ENCODE assay signal across 3 cellular contexts in the genomic region with DNA sequence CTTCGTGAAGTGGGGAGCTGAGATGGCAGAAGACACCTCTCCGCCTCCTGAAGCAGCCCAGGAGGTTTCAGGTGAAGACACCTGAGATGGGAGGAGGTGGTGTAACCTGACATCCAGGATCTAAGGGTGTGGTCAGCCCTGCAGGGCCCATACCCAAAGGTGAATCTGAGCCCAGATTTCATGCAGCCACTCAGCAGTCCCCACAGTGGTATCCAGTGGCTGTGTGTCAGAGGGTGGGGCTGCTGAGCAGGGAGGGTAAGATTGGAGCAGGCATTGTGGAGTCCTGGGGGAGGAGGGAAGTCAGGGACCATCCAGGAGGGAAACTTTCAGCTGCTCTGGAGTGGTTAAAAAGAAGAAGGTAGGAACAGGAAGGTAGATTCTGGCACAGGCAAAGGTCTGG.
TF ChIP-seq lines count a peak whose summit lies in the region.

No MANE protein-coding gene starts in this region.

TF ChIP-seq in liver, 16 proteins besides CTCF, POLR2A, EP300 and RAD21:
- TF ChIP-seq HNF4A (conservative IDR thresholded peaks at IDR 0.05) (no peak), FOXA2 (IDR thresholded peaks at IDR 0.05) (no peak), NR2F2 (IDR thresholded peaks at IDR 0.05) (no peak), EGR1 (IDR thresholded peaks at IDR 0.05; ENCODE audit: low read depth in 2 of 2) (no peak), FOXA1 (IDR thresholded peaks at IDR 0.05) (no peak), GABPA (IDR thresholded peaks at IDR 0.05 in 1 of 2, conservative IDR thresholded peaks at IDR 0.05 in 1 of 2) (no peak)
- TF ChIP-seq, protein P1, sequence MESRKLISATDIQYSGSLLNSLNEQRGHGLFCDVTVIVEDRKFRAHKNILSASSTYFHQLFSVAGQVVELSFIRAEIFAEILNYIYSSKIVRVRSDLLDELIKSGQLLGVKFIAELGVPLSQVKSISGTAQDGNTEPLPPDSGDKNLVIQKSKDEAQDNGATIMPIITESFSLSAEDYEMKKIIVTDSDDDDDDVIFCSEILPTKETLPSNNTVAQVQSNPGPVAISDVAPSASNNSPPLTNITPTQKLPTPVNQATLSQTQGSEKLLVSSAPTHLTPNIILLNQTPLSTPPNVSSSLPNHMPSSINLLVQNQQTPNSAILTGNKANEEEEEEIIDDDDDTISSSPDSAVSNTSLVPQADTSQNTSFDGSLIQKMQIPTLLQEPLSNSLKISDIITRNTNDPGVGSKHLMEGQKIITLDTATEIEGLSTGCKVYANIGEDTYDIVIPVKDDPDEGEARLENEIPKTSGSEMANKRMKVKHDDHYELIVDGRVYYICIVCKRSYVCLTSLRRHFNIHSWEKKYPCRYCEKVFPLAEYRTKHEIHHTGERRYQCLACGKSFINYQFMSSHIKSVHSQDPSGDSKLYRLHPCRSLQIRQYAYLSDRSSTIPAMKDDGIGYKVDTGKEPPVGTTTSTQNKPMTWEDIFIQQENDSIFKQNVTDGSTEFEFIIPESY (IDR thresholded peaks at IDR 0.05) = no peak
- TF ChIP-seq, protein P2, sequence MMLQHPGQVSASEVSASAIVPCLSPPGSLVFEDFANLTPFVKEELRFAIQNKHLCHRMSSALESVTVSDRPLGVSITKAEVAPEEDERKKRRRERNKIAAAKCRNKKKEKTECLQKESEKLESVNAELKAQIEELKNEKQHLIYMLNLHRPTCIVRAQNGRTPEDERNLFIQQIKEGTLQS (IDR thresholded peaks at IDR 0.05) = no peak
- TF ChIP-seq, protein P3, sequence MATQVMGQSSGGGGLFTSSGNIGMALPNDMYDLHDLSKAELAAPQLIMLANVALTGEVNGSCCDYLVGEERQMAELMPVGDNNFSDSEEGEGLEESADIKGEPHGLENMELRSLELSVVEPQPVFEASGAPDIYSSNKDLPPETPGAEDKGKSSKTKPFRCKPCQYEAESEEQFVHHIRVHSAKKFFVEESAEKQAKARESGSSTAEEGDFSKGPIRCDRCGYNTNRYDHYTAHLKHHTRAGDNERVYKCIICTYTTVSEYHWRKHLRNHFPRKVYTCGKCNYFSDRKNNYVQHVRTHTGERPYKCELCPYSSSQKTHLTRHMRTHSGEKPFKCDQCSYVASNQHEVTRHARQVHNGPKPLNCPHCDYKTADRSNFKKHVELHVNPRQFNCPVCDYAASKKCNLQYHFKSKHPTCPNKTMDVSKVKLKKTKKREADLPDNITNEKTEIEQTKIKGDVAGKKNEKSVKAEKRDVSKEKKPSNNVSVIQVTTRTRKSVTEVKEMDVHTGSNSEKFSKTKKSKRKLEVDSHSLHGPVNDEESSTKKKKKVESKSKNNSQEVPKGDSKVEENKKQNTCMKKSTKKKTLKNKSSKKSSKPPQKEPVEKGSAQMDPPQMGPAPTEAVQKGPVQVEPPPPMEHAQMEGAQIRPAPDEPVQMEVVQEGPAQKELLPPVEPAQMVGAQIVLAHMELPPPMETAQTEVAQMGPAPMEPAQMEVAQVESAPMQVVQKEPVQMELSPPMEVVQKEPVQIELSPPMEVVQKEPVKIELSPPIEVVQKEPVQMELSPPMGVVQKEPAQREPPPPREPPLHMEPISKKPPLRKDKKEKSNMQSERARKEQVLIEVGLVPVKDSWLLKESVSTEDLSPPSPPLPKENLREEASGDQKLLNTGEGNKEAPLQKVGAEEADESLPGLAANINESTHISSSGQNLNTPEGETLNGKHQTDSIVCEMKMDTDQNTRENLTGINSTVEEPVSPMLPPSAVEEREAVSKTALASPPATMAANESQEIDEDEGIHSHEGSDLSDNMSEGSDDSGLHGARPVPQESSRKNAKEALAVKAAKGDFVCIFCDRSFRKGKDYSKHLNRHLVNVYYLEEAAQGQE (IDR thresholded peaks at IDR 0.05) = no peak
- TF ChIP-seq, protein P4, sequence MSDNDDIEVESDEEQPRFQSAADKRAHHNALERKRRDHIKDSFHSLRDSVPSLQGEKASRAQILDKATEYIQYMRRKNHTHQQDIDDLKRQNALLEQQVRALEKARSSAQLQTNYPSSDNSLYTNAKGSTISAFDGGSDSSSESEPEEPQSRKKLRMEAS (IDR thresholded peaks at IDR 0.05) = no peak
TF ChIP-seq in liver: peak in this region for 0.

TF ChIP-seq in HepG2, 621 proteins besides CTCF, POLR2A, EP300 and RAD21:
- TF ChIP-seq ZFP1 (CRISPR knock-in tag; IDR thresholded peaks at IDR 0.05) (no peak), ZFP62 (CRISPR knock-in tag; IDR thresholded peaks at IDR 0.05) (no peak), TAF15 (IDR thresholded peaks at IDR 0.05; ENCODE audit: low read depth, low read length, poor library complexity, severe bottlenecking) (no peak), ZNF883 (CRISPR knock-in tag; IDR thresholded peaks at IDR 0.05; ENCODE audit: not compliant biosample characterization) (no peak), ZNF335 (CRISPR knock-in tag; IDR thresholded peaks at IDR 0.05) (no peak), SOX6 (IDR thresholded peaks at IDR 0.05) (no peak), SOX6 (CRISPR knock-in tag; IDR thresholded peaks at IDR 0.05) (no peak), ZNF841 (CRISPR knock-in tag; IDR thresholded peaks at IDR 0.05; ENCODE audit: borderline replicate concordance) (no peak), MTF1 (CRISPR knock-in tag; IDR thresholded peaks at IDR 0.05) (no peak), ZNF562 (CRISPR knock-in tag; IDR thresholded peaks at IDR 0.05; ENCODE audit: borderline replicate concordance) (no peak), ZNF143 (CRISPR knock-in tag; IDR thresholded peaks at IDR 0.05) (no peak)
- TF ChIP-seq, protein P5, sequence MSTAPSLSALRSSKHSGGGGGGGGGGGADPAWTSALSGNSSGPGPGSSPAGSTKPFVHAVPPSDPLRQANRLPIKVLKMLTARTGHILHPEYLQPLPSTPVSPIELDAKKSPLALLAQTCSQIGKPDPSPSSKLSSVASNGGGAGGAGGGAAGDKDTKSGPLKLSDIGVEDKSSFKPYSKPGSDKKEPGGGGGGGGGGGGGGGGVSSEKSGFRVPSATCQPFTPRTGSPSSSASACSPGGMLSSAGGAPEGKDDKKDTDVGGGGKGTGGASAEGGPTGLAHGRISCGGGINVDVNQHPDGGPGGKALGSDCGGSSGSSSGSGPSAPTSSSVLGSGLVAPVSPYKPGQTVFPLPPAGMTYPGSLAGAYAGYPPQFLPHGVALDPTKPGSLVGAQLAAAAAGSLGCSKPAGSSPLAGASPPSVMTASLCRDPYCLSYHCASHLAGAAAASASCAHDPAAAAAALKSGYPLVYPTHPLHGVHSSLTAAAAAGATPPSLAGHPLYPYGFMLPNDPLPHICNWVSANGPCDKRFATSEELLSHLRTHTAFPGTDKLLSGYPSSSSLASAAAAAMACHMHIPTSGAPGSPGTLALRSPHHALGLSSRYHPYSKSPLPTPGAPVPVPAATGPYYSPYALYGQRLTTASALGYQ (CRISPR knock-in tag; IDR thresholded peaks at IDR 0.05) = no peak
- TF ChIP-seq, protein P6, sequence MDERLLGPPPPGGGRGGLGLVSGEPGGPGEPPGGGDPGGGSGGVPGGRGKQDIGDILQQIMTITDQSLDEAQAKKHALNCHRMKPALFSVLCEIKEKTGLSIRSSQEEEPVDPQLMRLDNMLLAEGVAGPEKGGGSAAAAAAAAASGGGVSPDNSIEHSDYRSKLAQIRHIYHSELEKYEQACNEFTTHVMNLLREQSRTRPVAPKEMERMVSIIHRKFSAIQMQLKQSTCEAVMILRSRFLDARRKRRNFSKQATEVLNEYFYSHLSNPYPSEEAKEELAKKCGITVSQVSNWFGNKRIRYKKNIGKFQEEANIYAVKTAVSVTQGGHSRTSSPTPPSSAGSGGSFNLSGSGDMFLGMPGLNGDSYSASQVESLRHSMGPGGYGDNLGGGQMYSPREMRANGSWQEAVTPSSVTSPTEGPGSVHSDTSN (CRISPR knock-in tag; IDR thresholded peaks at IDR 0.05) = no peak

TF ChIP-seq in WTC11, 78 proteins besides CTCF, POLR2A, EP300 and RAD21:
- no peak for TF ChIP-seq ZBTB21 (CRISPR knock-in tag; IDR thresholded peaks at IDR 0.05; ENCODE audit: borderline replicate concordance)
- TF ChIP-seq, protein P7, sequence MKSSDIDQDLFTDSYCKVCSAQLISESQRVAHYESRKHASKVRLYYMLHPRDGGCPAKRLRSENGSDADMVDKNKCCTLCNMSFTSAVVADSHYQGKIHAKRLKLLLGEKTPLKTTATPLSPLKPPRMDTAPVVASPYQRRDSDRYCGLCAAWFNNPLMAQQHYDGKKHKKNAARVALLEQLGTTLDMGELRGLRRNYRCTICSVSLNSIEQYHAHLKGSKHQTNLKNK (CRISPR knock-in tag; IDR thresholded peaks at IDR 0.05) = no peak
- no peak for TF ChIP-seq GABPB1 (CRISPR knock-in tag; IDR thresholded peaks at IDR 0.05)
- TF ChIP-seq, protein P8, sequence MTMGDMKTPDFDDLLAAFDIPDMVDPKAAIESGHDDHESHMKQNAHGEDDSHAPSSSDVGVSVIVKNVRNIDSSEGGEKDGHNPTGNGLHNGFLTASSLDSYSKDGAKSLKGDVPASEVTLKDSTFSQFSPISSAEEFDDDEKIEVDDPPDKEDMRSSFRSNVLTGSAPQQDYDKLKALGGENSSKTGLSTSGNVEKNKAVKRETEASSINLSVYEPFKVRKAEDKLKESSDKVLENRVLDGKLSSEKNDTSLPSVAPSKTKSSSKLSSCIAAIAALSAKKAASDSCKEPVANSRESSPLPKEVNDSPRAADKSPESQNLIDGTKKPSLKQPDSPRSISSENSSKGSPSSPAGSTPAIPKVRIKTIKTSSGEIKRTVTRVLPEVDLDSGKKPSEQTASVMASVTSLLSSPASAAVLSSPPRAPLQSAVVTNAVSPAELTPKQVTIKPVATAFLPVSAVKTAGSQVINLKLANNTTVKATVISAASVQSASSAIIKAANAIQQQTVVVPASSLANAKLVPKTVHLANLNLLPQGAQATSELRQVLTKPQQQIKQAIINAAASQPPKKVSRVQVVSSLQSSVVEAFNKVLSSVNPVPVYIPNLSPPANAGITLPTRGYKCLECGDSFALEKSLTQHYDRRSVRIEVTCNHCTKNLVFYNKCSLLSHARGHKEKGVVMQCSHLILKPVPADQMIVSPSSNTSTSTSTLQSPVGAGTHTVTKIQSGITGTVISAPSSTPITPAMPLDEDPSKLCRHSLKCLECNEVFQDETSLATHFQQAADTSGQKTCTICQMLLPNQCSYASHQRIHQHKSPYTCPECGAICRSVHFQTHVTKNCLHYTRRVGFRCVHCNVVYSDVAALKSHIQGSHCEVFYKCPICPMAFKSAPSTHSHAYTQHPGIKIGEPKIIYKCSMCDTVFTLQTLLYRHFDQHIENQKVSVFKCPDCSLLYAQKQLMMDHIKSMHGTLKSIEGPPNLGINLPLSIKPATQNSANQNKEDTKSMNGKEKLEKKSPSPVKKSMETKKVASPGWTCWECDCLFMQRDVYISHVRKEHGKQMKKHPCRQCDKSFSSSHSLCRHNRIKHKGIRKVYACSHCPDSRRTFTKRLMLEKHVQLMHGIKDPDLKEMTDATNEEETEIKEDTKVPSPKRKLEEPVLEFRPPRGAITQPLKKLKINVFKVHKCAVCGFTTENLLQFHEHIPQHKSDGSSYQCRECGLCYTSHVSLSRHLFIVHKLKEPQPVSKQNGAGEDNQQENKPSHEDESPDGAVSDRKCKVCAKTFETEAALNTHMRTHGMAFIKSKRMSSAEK (CRISPR knock-in tag; IDR thresholded peaks at IDR 0.05; ENCODE audit: borderline replicate concordance) = no peak
- no peak for TF ChIP-seq ATF1 (CRISPR knock-in tag; IDR thresholded peaks at IDR 0.05)
- TF ChIP-seq CREB1 (CRISPR knock-in tag; IDR thresholded peaks at IDR 0.05) = no peak
TF ChIP-seq in WTC11: peak in this region for 0.
